In the genomic region with DNA sequence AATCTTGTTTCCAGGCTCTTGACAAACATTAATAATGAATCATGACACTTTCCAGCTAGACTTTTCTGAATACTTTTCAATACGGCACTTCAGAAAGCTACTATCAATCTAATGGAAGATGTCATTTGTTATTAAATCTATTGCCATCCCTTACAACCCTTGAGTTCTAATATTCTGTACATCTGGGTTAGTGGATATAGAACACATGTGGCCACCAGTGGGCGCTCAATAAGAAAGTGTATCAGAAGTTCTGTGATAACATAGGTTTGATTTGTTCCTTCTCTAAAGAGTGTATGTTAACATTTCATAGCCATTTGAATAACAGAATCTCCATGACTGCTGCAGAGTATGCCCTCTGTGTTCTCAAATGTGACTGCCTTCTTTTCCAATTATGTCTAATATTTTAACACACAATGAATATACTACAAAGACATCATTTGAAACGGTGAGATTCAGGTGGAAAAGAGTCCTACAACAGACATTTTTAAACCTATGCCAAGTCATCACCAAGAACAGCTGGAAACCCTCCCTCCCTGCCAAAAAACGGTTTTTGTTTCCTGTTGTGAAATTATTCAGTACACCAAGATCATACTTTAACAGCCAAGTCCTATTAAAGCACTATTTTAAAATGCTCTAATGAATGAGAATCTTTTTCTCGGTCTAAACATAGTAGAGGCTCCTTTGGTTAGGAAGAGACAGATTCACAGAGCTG, we compare ENCODE assay signal across 9 cellular contexts. TPM values are rescaled to one million over a fixed set of nuclear protein-coding genes. Genes with fewer than 3 reads are reported as not detected.
A peak's percentile ranks its signal among the peaks of the same experiment; 100 is the strongest.
DNase-seq lines count a peak whose midpoint lies in the region; ATAC-seq and TF ChIP-seq lines count a peak whose summit lies in the region.
"Had no signal": no experiment of that assay in that cellular context is flagged by ENCODE, and none has a peak within 500 bp of the region (broad histone marks: within the 10 kb centered on the region; RNA-seq: fewer than 3 reads in every experiment).

No MANE protein-coding gene starts in this region.

- peak; percentile 68 to 80 (median 76) for ATAC-seq in right lobe of liver

- no peak overlapping the region for H3K4me3 Mint-ChIP-seq in brain
- H3K4me3 Mint-ChIP-seq: central memory CD8-positive, alpha-beta T cell had no signal

- no peak overlapping the region for H3K4me3 ChIP-seq in AG04450 (ENCODE audit: low read depth, low read length)
- H3K4me3 ChIP-seq in GM12875 (ENCODE audit: low read depth, low read length) = no peak overlapping the region
- no peak overlapping the region for H3K4me3 ChIP-seq in right lobe of liver
- H3K4me3 ChIP-seq in tibial artery = no peak overlapping the region

- H3K27ac Mint-ChIP-seq in brain = no peak overlapping the region

- H3K9me3 ChIP-seq in AG04450 (ENCODE audit: control insufficient read depth, insufficient read depth, low read length) (no peaks in the 10 kb centered on the region), right lobe of liver (no peaks in the 10 kb centered on the region), tibial artery (no peaks in the 10 kb centered on the region)

- H3K4me1 Mint-ChIP-seq in brain = peaks cover 10% of the 10 kb centered on the region
- H3K4me1 Mint-ChIP-seq: central memory CD8-positive, alpha-beta T cell had no signal

- TF ChIP-seq CTCF in AG04450 (IDR thresholded peaks at IDR 0.05; ENCODE audit: low read depth, low read length) (peak; percentile 82), GM12875 (IDR thresholded peaks at IDR 0.05; ENCODE audit: borderline replicate concordance, insufficient read depth, low read depth, low read length) (peak; percentile 69), RWPE1 (conservative IDR thresholded peaks at IDR 0.05; ENCODE audit: low read depth) (peak; percentile 56), brain (conservative IDR thresholded peaks at IDR 0.05) (peak; percentile 22 to 71), right lobe of liver (IDR thresholded peaks at IDR 0.05) (peak; percentile 58 to 74 (median 68)), tibial artery (IDR thresholded peaks at IDR 0.05) (peak; percentile 32)

- peaks cover 22% of the 10 kb centered on the region for H3K27me3 Mint-ChIP-seq in brain

- H3K4me1 ChIP-seq in right lobe of liver (peaks cover 0 to 8% (median 0%) of the 10 kb centered on the region in 4 donors), tibial artery (no peaks in the 10 kb centered on the region)

- H3K36me3 ChIP-seq in right lobe of liver (no peaks in the 10 kb centered on the region), tibial artery (no peaks in the 10 kb centered on the region)

- H3K9me3 Mint-ChIP-seq in brain = no peaks in the 10 kb centered on the region
- H3K9me3 Mint-ChIP-seq: central memory CD8-positive, alpha-beta T cell had no signal

- DNase-seq in AG04450 (ENCODE audit: low read depth, low spot score) = peak; percentile 4
- DNase-seq in RWPE1 (ENCODE audit: low spot score) = no peak
- DNase-seq in right lobe of liver = peak; percentile 31 to 51 (median 49)
- peak in 1 of 2 donors; percentile 65 for DNase-seq in tibial artery
- no peak for DNase-seq in HuH-7 (ENCODE audit: low spot score)
- no peak for DNase-seq in middle frontal gyrus (ENCODE audit: extremely low spot score, low spot score)

- H3K27me3 ChIP-seq in AG04450 (ENCODE audit: control insufficient read depth, insufficient read depth, low read length) (peaks cover 3% of the 10 kb centered on the region), right lobe of liver (no peaks in the 10 kb centered on the region), tibial artery (no peaks in the 10 kb centered on the region)

- H3K27ac ChIP-seq in AG04450 (ENCODE audit: low read depth, low read length) = no peak overlapping the region
- H3K27ac ChIP-seq in RWPE1 = no peak overlapping the region
- no peak overlapping the region for H3K27ac ChIP-seq in right lobe of liver
- H3K27ac ChIP-seq in tibial artery = no peak overlapping the region

- WGBS in right lobe of liver (ENCODE audit: insufficient coverage, low coverage, low lambda C conversion rate, missing lambda C conversion rate) = 29% methylated on average over 5 of the region's 5 CpGs

- no peaks in the 10 kb centered on the region for H3K36me3 Mint-ChIP-seq in brain

- no peak for TF ChIP-seq POLR2A in right lobe of liver (IDR thresholded peaks at IDR 0.05)

- POLR2A ChIA-PET in AG04450 (lab: Yijun Ruan, JAX) (no interaction called here), RWPE1 (lab: Yijun Ruan, JAX; ENCODE audit: low non-redundant PET) (no interaction called here)

- intact Hi-C loops in right lobe of liver (cut with DNase I) (no loop called here), tibial artery (cut with DNase I; ENCODE audit: low total_unique reads) (no loop called here)

- CTCF ChIA-PET in AG04450 (lab: Charles Lee) = interaction anchor here (0.6 to 3.6 kb wide), 12 partner anchors 8 to 479 kb away, joined by 3 to 31 read pairs (median 4); partner anchors contain the start of gene ALDH1A2
- CTCF ChIA-PET in RWPE1 (lab: Yijun Ruan, JAX) = interaction anchor here (0.6 to 1.1 kb wide), 2 partner anchors 17 to 56 kb away, joined by 3 to 4 read pairs; no protein-coding TSS in a partner anchor

RNA-seq across cellular contexts. Expression of gene ALDH1A2, which starts 22.2 kb away (rescaled TPM):
- polyA plus RNA-seq in AG04450 (2011; rRNA removed) (0.68 and 0.77 TPM in 2 replicates), brain (ENCODE audit: insufficient read depth, low read depth, low replicate concordance) (0.58 TPM)
- 1.1 and 1.6 TPM in 2 replicates for polyA minus RNA-seq in AG04450 (2011; rRNA and poly(A)+ RNA removed)
- 10 to 100 TPM in 4 of 6 experiments, 1 to 10 TPM in 2; 4.3 to 33.2 (median 10.8) TPM for total RNA-seq in right lobe of liver

Comparison
In these comparisons a context has a peak if more than half of its experiments do, and no peak if none do; other contexts are left out.
1. DNase-seq: peak in AG04450 (single experiment) and right lobe of liver (3 of 3); none in RWPE1 (single experiment), HuH-7 (single experiment) and middle frontal gyrus (single experiment).
2. CTCF ChIP-seq: peak in every context shown above with its lines; median percentile 82 in AG04450; 69 in GM12875; 68 in right lobe of liver; 56 in RWPE1; 46 in brain; 32 in tibial artery.